Comparison of ENCODE assay signal across 1 cellular context in the genomic region with DNA sequence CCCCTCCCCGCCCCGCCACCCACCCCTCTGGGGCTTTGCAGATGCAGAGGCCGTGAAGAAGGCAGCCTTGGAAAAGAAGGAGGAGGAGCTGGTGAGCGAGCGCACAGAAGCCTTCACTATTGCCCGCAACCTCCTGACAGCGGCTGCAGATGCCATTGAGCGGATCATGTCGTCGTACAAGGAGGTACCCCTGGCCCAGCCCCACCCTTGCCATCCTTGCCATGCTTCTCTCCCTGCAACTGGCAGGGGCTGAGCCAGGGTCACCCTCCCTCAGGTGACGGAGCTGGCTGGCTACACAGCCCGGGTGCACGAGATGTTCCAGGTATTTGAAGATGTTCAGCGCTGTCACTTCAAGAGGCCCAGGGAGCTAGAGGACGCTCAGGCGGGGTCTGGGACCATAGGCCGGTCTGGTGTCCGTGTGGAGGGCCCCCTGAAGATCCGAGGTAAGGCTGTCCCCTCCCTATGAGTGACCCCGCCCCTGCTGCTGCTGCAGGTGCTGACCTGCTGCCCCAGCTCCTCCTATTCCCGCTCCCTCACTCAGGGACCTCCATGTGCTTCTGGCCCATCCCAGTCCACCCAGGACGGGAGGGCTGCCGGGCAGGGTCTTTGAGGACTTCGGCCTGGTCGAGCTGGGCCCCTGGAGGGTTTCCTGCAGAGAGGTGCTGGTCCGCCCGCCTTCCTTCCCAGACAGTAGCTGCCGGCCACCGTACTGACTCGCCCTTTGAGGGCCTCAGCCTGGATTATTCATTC.
A peak's percentile ranks its signal among the peaks of the same experiment; 100 is the strongest.
TF ChIP-seq lines count a peak whose summit lies in the region.

No MANE protein-coding gene starts in this region.

TF ChIP-seq in K562, 482 proteins besides CTCF, POLR2A, EP300 and RAD21:
- TF ChIP-seq POLR2G (IDR thresholded peaks at IDR 0.05; ENCODE audit: low read depth, low read length) (0 out of 2 replicates have a peak, but pooled peaks have one; percentile 14), TAF9B (IDR thresholded peaks at IDR 0.05; ENCODE audit: partially characterized antibody) (no peak)
